8 cellular contexts compared by ENCODE assay signal in genomic region chr9:98192503-98193335, GRCh38. TPM values are rescaled to one million over a fixed set of nuclear protein-coding genes. Genes with fewer than 3 reads are reported as not detected.
DNase-seq lines count a peak whose midpoint lies in the region; ATAC-seq and TF ChIP-seq lines count a peak whose summit lies in the region.

TSS of gene CORO2A (minus strand) at chr9:98192637. CDS start at chr9:98157660, 34,977 bp downstream.

- no peaks in the 10 kb centered on the region for H3K9me2 ChIP-seq in PC-9 (ENCODE audit: insufficient read depth)

- CTCF ChIA-PET in PC-9 (lab: Charles Lee): interaction anchor here (0.6 to 1.6 kb wide), 5 partner anchors 44 to 119 kb away, joined by 3 to 7 read pairs (median 4); partner anchors contain the start of gene TRIM14

- peak within 1 kb of the TSS; percentile 73 for H3K4me3 ChIP-seq in BLaER1
- peak within 1 kb of the TSS; percentile 85 for H3K4me3 ChIP-seq in HUES6 (ENCODE audit: low read depth, low read length)
- H3K4me3 ChIP-seq in PC-9: peak within 1 kb of the TSS; percentile 63

- intact Hi-C loops in PC-9 (cut with micrococcal nuclease; ENCODE audit: unreplicated experiment): loop anchor here (1.0 to 5.0 kb wide), 6 partner anchors 46 to 270 kb away; partner anchors contain the start of genes ANP32B and TRMO
- intact Hi-C loops in natural killer cell (cut with micrococcal nuclease): loop anchor here (1.0 to 5.0 kb wide), 2 partner anchors 65 to 74 kb away; partner anchors contain the start of gene TBC1D2

- peak within 1 kb of the TSS; percentile 66 for H3K27ac Mint-ChIP-seq in activated T-helper 17 cell treated with anti-CD3 and anti-CD28 coated beads, Interleukin-2, amount 50 U/mL, for 72 hours
- H3K27ac Mint-ChIP-seq in natural killer cell: peak within 1 kb of the TSS in 1 of 2 donors; percentile 58

- H3K27me3 ChIP-seq in BLaER1: peaks cover 18% of the 10 kb centered on the region
- no peaks in the 10 kb centered on the region for H3K27me3 ChIP-seq in HUES6 (ENCODE audit: control insufficient read depth, insufficient read depth, low read length)
- H3K27me3 ChIP-seq in PC-9 (ENCODE audit: insufficient read depth, low read depth): no peaks in the 10 kb centered on the region

- H3K4me3 Mint-ChIP-seq in activated T-helper 17 cell treated with anti-CD3 and anti-CD28 coated beads, Interleukin-2, amount 50 U/mL, for 72 hours: peak within 1 kb of the TSS; percentile 81
- H3K4me3 Mint-ChIP-seq in natural killer cell: peak within 1 kb of the TSS; percentile 89

- H3K36me3 ChIP-seq in BLaER1 (no peaks in the 10 kb centered on the region), HUES6 (ENCODE audit: control insufficient read depth, insufficient read depth, low read length) (no peaks in the 10 kb centered on the region), PC-9 (ENCODE audit: low read depth) (no peaks in the 10 kb centered on the region)

- H3K27ac ChIP-seq in BLaER1 (peak within 1 kb of the TSS; percentile 60), HUES6 (ENCODE audit: low read depth, low read length) (peak within 1 kb of the TSS; percentile 28; the same call in 1 of the 2 replicates), PC-9 (peak within 1 kb of the TSS; percentile 46)

- no peaks in the 10 kb centered on the region for H3K36me3 Mint-ChIP-seq in activated T-helper 17 cell treated with anti-CD3 and anti-CD28 coated beads, Interleukin-2, amount 50 U/mL, for 72 hours (ENCODE audit: low read depth)
- H3K36me3 Mint-ChIP-seq in natural killer cell: no peaks in the 10 kb centered on the region

- H3K4me1 Mint-ChIP-seq in activated T-helper 17 cell treated with anti-CD3 and anti-CD28 coated beads, Interleukin-2, amount 50 U/mL, for 72 hours: peaks cover 10% of the 10 kb centered on the region
- peaks cover 0 to 13% of the 10 kb centered on the region in 2 donors for H3K4me1 Mint-ChIP-seq in natural killer cell

- TF ChIP-seq CTCF in PC-9 (conservative IDR thresholded peaks at IDR 0.05) (peak; percentile 62; the same call in 1 of the 2 replicates), natural killer cell (IDR thresholded peaks at IDR 0.05) (peak; percentile 25)

- POLR2A ChIA-PET in PC-9 (lab: Charles Lee; ENCODE audit: unreplicated experiment): interaction anchor here (0.6 to 1.2 kb wide), 7 partner anchors 14 to 478 kb away, joined by 3 to 8 read pairs (median 4); partner anchors contain the start of gene TRIM14

- peaks cover 13% of the 10 kb centered on the region for H3K4me1 ChIP-seq in BLaER1
- H3K4me1 ChIP-seq in HUES6 (ENCODE audit: control insufficient read depth, insufficient read depth, low read length): peaks cover 22% of the 10 kb centered on the region
- peaks cover 16% of the 10 kb centered on the region for H3K4me1 ChIP-seq in PC-9 (replicated peaks; ENCODE audit: insufficient read depth)

- H3K9ac ChIP-seq in BLaER1 (peak within 1 kb of the TSS; percentile 74), HUES6 (ENCODE audit: low read length) (peak within 1 kb of the TSS; percentile 80)

- H2AFZ ChIP-seq in PC-9: peak within 1 kb of the TSS; percentile 93

- ATAC-seq in GM19395 (IDR thresholded peaks at IDR 0.05; ENCODE audit: unreplicated experiment) (peak; percentile 68), natural killer cell (peak; percentile 85 to 87 (median 86))
- ATAC-seq in activated T-helper 17 cell treated with anti-CD3 and anti-CD28 coated beads, Interleukin-2, amount 50 U/mL, for 72 hours (replicated peaks): peak; percentile 82

- no peaks in the 10 kb centered on the region for H3K9me3 Mint-ChIP-seq in activated T-helper 17 cell treated with anti-CD3 and anti-CD28 coated beads, Interleukin-2, amount 50 U/mL, for 72 hours
- no peaks in the 10 kb centered on the region for H3K9me3 Mint-ChIP-seq in natural killer cell

- H3K79me2 ChIP-seq in PC-9 (ENCODE audit: low read depth): 0 out of 2 replicates have a peak, but pooled peaks cover 5% of the 10 kb centered on the region

- no peaks in the 10 kb centered on the region for H3K27me3 Mint-ChIP-seq in activated T-helper 17 cell treated with anti-CD3 and anti-CD28 coated beads, Interleukin-2, amount 50 U/mL, for 72 hours
- H3K27me3 Mint-ChIP-seq in natural killer cell (ENCODE audit: low read depth in 2 of 2): peaks cover 0 to 5% of the 10 kb centered on the region in 2 donors

- no peaks in the 10 kb centered on the region for H3K9me3 ChIP-seq in BLaER1
- no peaks in the 10 kb centered on the region for H3K9me3 ChIP-seq in HUES6 (ENCODE audit: control insufficient read depth, insufficient read depth, low read depth, low read length)
- no peaks in the 10 kb centered on the region for H3K9me3 ChIP-seq in PC-9 (ENCODE audit: insufficient read depth, low read depth)

- peak; percentile 74 to 93 for DNase-seq in PC-9
- peak; percentile 36 for DNase-seq in fibroblast of peridontal ligament (ENCODE audit: extremely low read depth)
- DNase-seq in natural killer cell: peak; percentile 59
- DNase-seq in stimulated activated naive CD4-positive, alpha-beta T cell (lab: John Stamatoyannopoulos, UW): peak in 5 of 6 experiments; percentile 38 to 69 (median 55)

- H4K20me1 ChIP-seq in BLaER1 (no peaks in the 10 kb centered on the region), PC-9 (ENCODE audit: insufficient read depth) (no peaks in the 10 kb centered on the region)

- peaks cover 13% of the 10 kb centered on the region; the same call in 1 of the 2 replicates for H3F3A ChIP-seq in PC-9 (ENCODE audit: insufficient read depth, low read depth)

- BruUV-seq in PC-9 (replicated peaks; lab: Mats Ljungman, UMichigan): TSS peak; percentile 93

- H3K4me2 ChIP-seq in BLaER1 (peak within 1 kb of the TSS; percentile 93), PC-9 (peak within 1 kb of the TSS; percentile 82)

RNA-seq across cellular contexts. Expression of gene CORO2A, which starts in this region (rescaled TPM):
- total RNA-seq in PC-9 (2021) (19.5 and 19.8 TPM in 2 replicates), natural killer cell (1 to 10 TPM; 1.9 to 3.6 (median 2.3) TPM)
- 10 to 100 TPM in 1 of 2 donors, 1 to 10 TPM in 1; 9.9 to 18.2 TPM for total RNA-seq in activated T-helper 17 cell treated with anti-CD3 and anti-CD28 coated beads, Interleukin-2, amount 50 U/mL, for 72 hours

Comparison
In these comparisons a context has a peak if more than half of its experiments do, and no peak if none do; other contexts are left out.
1. Peak in every context shown above with its lines: DNase-seq, ATAC-seq, H3K4me3 ChIP-seq and H3K27ac ChIP-seq.